ENCODE assay signal across 14 cellular contexts in genomic region chr5:145341842-145342241, GRCh38.
"Had no signal": no experiment of that assay in that cellular context is flagged by ENCODE, and none has a peak within 500 bp of the region (broad histone marks: within the 10 kb centered on the region; RNA-seq: fewer than 3 reads in every experiment).

No MANE protein-coding gene starts in this region.

- DNase-seq: activated CD8-positive, alpha-beta memory T cell treated with anti-CD3 and anti-CD28 coated beads, Interleukin-2, amount 50 U/mL, for 48 hours; activated CD8-positive, alpha-beta T cell treated with anti-CD3 and anti-CD28 coated beads for 36 hours; activated naive CD4-positive, alpha-beta T cell treated with Interleukin-2 at 50 U/mL for 16 hours; activated naive CD8-positive, alpha-beta T cell treated with anti-CD3 and anti-CD28 coated beads, Interleukin-2, amount 50 U/mL, for 24 hours; effector memory CD4-positive, alpha-beta T cell; left ventricle myocardium inferior; nephron progenitor cell; right lobe of liver; T-helper 9 cell had no signal

- H3K4me3 ChIP-seq: left ventricle myocardium inferior, prostate gland, right lobe of liver, tibial nerve had no signal

- H3K36me3 ChIP-seq: left ventricle myocardium inferior, prostate gland, right lobe of liver, tibial nerve had no signal

- H3K4me3 Mint-ChIP-seq: activated CD8-positive, alpha-beta T cell treated with anti-CD3 and anti-CD28 coated beads for 36 hours; activated naive CD8-positive, alpha-beta T cell treated with anti-CD3 and anti-CD28 coated beads, Interleukin-2, amount 50 U/mL, for 24 hours; central memory CD8-positive, alpha-beta T cell; nephron progenitor cell; stimulated activated memory B cell treated with anti-CD40 and anti-IgM and Interleukin-4, amounts not matched to agents 10 μg/mL and 1 μg/mL and 100 μg/mL, for 72 hours had no signal

- H3K27me3 ChIP-seq: right lobe of liver, tibial nerve had no signal

- H3K36me3 Mint-ChIP-seq: stimulated activated memory B cell treated with anti-CD40 and anti-IgM and Interleukin-4, amounts not matched to agents 10 μg/mL and 1 μg/mL and 100 μg/mL, for 72 hours had no signal

- H3K27me3 Mint-ChIP-seq: activated CD8-positive, alpha-beta T cell treated with anti-CD3 and anti-CD28 coated beads for 36 hours; activated naive CD8-positive, alpha-beta T cell treated with anti-CD3 and anti-CD28 coated beads, Interleukin-2, amount 50 U/mL, for 24 hours; central memory CD8-positive, alpha-beta T cell; stimulated activated memory B cell treated with anti-CD40 and anti-IgM and Interleukin-4, amounts not matched to agents 10 μg/mL and 1 μg/mL and 100 μg/mL, for 72 hours had no signal

- ATAC-seq: activated CD8-positive, alpha-beta T cell treated with anti-CD3 and anti-CD28 coated beads for 36 hours; activated naive CD8-positive, alpha-beta T cell treated with anti-CD3 and anti-CD28 coated beads, Interleukin-2, amount 50 U/mL, for 24 hours; right lobe of liver; stimulated activated memory B cell treated with anti-CD40 and anti-IgM and Interleukin-4, amounts not matched to agents 10 μg/mL and 1 μg/mL and 100 μg/mL, for 72 hours had no signal

- FAIRE-seq: islet of Langerhans had no signal

- H3K27ac ChIP-seq: left ventricle myocardium inferior, prostate gland, right lobe of liver, tibial nerve had no signal

- H3K4me1 Mint-ChIP-seq: activated naive CD8-positive, alpha-beta T cell treated with anti-CD3 and anti-CD28 coated beads, Interleukin-2, amount 50 U/mL, for 24 hours; central memory CD8-positive, alpha-beta T cell; stimulated activated memory B cell treated with anti-CD40 and anti-IgM and Interleukin-4, amounts not matched to agents 10 μg/mL and 1 μg/mL and 100 μg/mL, for 72 hours had no signal

- H3K4me1 ChIP-seq: prostate gland, right lobe of liver had no signal

- H3K9me3 ChIP-seq: prostate gland, right lobe of liver had no signal

- H3K27ac Mint-ChIP-seq: activated CD8-positive, alpha-beta T cell treated with anti-CD3 and anti-CD28 coated beads for 36 hours; activated naive CD8-positive, alpha-beta T cell treated with anti-CD3 and anti-CD28 coated beads, Interleukin-2, amount 50 U/mL, for 24 hours; nephron progenitor cell; stimulated activated memory B cell treated with anti-CD40 and anti-IgM and Interleukin-4, amounts not matched to agents 10 μg/mL and 1 μg/mL and 100 μg/mL, for 72 hours had no signal
